Comparison of ENCODE assay signal across 24 cellular contexts in the genomic region with DNA sequence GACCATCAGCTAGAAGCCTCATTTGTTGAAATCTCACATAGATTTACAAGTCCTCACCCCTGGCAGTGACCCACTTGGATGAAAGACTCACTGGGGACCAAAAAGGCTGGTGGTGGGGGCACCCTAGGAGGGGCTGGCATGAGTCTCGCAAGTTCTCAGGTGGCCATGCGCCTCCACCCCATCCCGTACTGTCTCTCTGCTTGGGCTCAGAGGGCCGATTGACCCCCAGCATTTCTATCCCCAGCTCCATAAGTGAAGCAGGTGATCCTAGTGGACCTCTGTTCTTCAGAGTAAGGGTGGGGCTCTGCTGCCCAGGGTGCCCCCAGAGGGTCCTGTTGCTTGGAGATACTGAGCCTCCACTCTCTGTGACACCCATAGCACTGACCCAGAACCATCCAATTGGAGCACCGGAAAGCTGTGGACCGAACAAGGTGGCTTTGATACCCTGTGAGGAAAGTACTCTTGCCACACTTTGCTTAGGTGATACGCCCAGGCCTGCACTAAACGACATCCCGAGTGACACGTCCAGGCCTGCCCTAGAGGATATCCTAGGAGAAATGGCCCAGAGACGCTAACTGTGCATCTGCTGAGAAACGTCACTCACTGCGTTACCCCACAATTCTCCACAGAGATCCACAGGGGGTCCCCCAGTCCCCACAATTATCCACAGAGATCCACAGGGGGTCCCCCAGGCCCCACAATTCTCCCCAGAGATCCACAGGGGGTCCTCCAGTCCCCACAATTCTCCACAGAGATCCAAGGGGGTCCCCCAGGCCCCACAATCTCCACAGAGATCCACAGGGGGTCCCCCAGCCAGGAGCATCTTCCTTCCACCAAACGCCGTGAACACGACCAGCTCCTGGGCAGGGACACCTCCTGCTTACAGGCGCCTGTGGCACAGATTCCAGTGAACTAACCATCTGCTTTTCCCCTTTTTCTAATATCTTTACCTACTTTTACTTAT.
DNase-seq lines count a peak whose midpoint lies in the region; ATAC-seq lines count a peak whose summit lies in the region.
"Had no signal": no experiment of that assay in that cellular context is flagged by ENCODE, and none has a peak within 500 bp of the region (broad histone marks: within the 10 kb centered on the region; RNA-seq: fewer than 3 reads in every experiment).

No MANE protein-coding gene starts in this region.

- H3K27me3 Mint-ChIP-seq in T-helper 2 cell treated with Interferon-gamma antibody and Interleukin-4, amounts not matched to agents 5 μg/mL and 100 μg/mL, for 36 hours (ENCODE audit: low read depth): no peaks in the 10 kb centered on the region
- H3K27me3 Mint-ChIP-seq: activated B cell treated with CpG ODN at 0.5 μM for 24 hours, B cell had no signal

- peaks cover 4% of the 10 kb centered on the region for H3K36me3 Mint-ChIP-seq in T-helper 2 cell treated with Interferon-gamma antibody and Interleukin-4, amounts not matched to agents 5 μg/mL and 100 μg/mL, for 36 hours (ENCODE audit: low read depth)
- H3K36me3 Mint-ChIP-seq: CD8-positive, alpha-beta T cell had no signal

- peaks cover 40% of the 10 kb centered on the region for H3K9me3 Mint-ChIP-seq in T-helper 2 cell treated with Interferon-gamma antibody and Interleukin-4, amounts not matched to agents 5 μg/mL and 100 μg/mL, for 36 hours

- H3K27ac ChIP-seq in substantia nigra (ENCODE audit: low read depth, low read length, poor library complexity, severe bottlenecking): no peak overlapping the region

- no peak overlapping the region for H3K27ac Mint-ChIP-seq in T-helper 2 cell treated with Interferon-gamma antibody and Interleukin-4, amounts not matched to agents 5 μg/mL and 100 μg/mL, for 36 hours
- H3K27ac Mint-ChIP-seq: activated B cell treated with CpG ODN at 0.5 μM for 24 hours; activated naive CD4-positive, alpha-beta T cell treated with anti-CD3 and anti-CD28 coated beads for 36 hours; activated T-helper 1 cell treated with anti-CD3 and anti-CD28 coated beads, Interleukin-12 subunit alpha, Interleukin-12 subunit beta, Interleukin-2, Interleukin-4 antibody, amounts not matched to agents 30 ng/mL and 10 ng/mL and 1 ng/mL, durations not matched to agents 14 hours and 24 hours and 36 hours; B cell; CD8-positive, alpha-beta T cell had no signal

- peak; percentile 77 for ATAC-seq in esophagus mucosa
- ATAC-seq: CD8-positive, alpha-beta T cell; left lobe of liver; right cardiac atrium had no signal

- no peaks in the 10 kb centered on the region for H3K4me1 Mint-ChIP-seq in T-helper 2 cell treated with Interferon-gamma antibody and Interleukin-4, amounts not matched to agents 5 μg/mL and 100 μg/mL, for 36 hours (ENCODE audit: low read depth)
- H3K4me1 Mint-ChIP-seq: activated B cell treated with CpG ODN at 0.5 μM for 24 hours, B cell, naive B cell had no signal

- DNase-seq in NCI-H748 (lab: John Stamatoyannopoulos, UW; ENCODE audit: unreplicated experiment) (peak; percentile 40), NCI-H748 treated with DMSO at 0.1 percent for 48 hours (lab: John Stamatoyannopoulos, UW) (no peak), NCI-H345 treated with DMSO at 0.1 percent for 48 hours (lab: John Stamatoyannopoulos, UW; ENCODE audit: unreplicated experiment) (peak; percentile 9), retina (peak; percentile 22), kidney tubule cell (ENCODE audit: low spot score) (no peak), substantia nigra (lab: John Stamatoyannopoulos, UW) (no peak)
- no peak for DNase-seq in T-helper 2 cell treated with Interferon-gamma antibody and Interleukin-4, amounts not matched to agents 5 μg/mL and 100 μg/mL, for 36 hours (ENCODE audit: low spot score)
- DNase-seq: activated B cell treated with CpG ODN at 0.5 μM for 24 hours; activated CD4-positive, alpha-beta T cell treated with anti-CD3 and anti-CD28 coated beads, Interleukin-2, amount 50 U/mL, for 4 hours; activated naive CD4-positive, alpha-beta T cell treated with anti-CD3 and anti-CD28 coated beads for 36 hours; CD8-positive, alpha-beta T cell; effector memory CD4-positive, alpha-beta T cell; esophagus squamous epithelium; GOT3; IMR-90; naive B cell; SHP77; T-helper 9 cell; trophoblast cell had no signal

- H3K4me3 Mint-ChIP-seq in T-helper 2 cell treated with Interferon-gamma antibody and Interleukin-4, amounts not matched to agents 5 μg/mL and 100 μg/mL, for 36 hours: no peak overlapping the region
- H3K4me3 Mint-ChIP-seq: activated B cell treated with CpG ODN at 0.5 μM for 24 hours; activated naive CD4-positive, alpha-beta T cell treated with anti-CD3 and anti-CD28 coated beads for 36 hours; activated T-helper 1 cell treated with anti-CD3 and anti-CD28 coated beads, Interleukin-12 subunit alpha, Interleukin-12 subunit beta, Interleukin-2, Interleukin-4 antibody, amounts not matched to agents 30 ng/mL and 10 ng/mL and 1 ng/mL, durations not matched to agents 14 hours and 24 hours and 36 hours; B cell; CD8-positive, alpha-beta T cell; naive B cell had no signal

Comparison
In these comparisons a context has a peak if more than half of its experiments do, and no peak if none do; other contexts are left out.
1. DNase-seq: peak in NCI-H748 (single experiment), NCI-H345 treated with DMSO at 0.1 percent for 48 hours (single experiment) and retina (single experiment); none in NCI-H748 treated with DMSO at 0.1 percent for 48 hours (single experiment), T-helper 2 cell treated with Interferon-gamma antibody and Interleukin-4, amounts not matched to agents 5 μg/mL and 100 μg/mL, for 36 hours (single experiment), kidney tubule cell (single experiment) and substantia nigra (0 of 49).